In the genomic region with DNA sequence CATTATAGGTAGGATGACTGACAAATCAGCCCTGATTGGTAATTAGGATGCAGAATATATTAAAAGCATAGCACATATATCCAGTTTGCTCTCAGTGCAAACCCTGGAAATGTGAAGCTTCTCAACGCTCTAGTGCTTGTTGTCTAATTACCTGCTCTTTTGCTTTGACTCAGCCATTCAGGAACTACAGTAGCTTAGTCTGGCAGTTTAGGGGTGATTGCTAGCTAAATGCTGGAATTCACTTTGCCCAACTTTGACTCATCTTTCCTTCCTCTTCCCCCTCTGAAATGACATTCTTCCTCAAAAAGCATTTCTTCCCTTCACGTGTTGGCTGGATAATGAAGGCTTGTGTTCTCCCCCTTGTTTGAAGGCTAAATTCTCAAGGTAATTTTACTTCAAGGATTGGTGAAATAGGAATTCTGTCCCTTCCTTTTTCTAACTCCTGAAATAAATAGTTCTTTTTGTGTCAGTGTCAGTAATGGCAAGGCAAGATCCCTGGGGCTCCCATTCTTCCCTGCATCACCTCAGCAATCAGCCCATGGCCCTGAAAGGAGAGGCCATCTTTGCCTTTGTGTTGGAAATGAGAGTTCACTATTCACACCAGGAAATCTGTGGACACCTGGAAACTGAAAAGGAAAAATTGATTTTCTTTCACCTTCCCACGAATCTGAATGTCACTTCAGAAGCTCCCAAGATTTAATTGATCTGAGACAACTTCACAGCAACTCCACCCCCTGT, we compare ENCODE assay signal across 15 cellular contexts.
"Had no signal": no experiment of that assay in that cellular context is flagged by ENCODE, and none has a peak within 500 bp of the region (broad histone marks: within the 10 kb centered on the region; RNA-seq: fewer than 3 reads in every experiment).

No MANE protein-coding gene starts in this region.

- ATAC-seq: activated T-helper 17 cell treated with anti-CD3 and anti-CD28 coated beads, Interleukin-2, amount 50 U/mL, for 72 hours; left lobe of liver; natural killer cell; T-helper 17 cell had no signal

- H3K27me3 ChIP-seq: hepatocyte had no signal

- FAIRE-seq: TTC549 had no signal

- H2AFZ ChIP-seq: hepatocyte had no signal

- DNase-seq: activated CD4-positive, alpha-beta T cell treated with anti-CD3 and anti-CD28 coated beads, Interleukin-2, amount 50 U/mL, for 1 hour; activated naive CD4-positive, alpha-beta T cell treated with anti-CD3 and anti-CD28 coated beads for 36 hours; activated T-cell treated with anti-CD3 and anti-CD28 coated beads for 4 hours; caudate nucleus; cortex of kidney; effector memory CD4-positive, alpha-beta T cell; natural killer cell; stimulated activated CD4-positive, alpha-beta T cell treated with anti-CD3 and anti-CD28 coated beads, Interleukin-12 subunit alpha, Interleukin-12 subunit beta, amount 100 ng/mL, for 4 hours; stimulated activated naive CD4-positive, alpha-beta T cell; substantia nigra; T-helper 17 cell had no signal

- H3K4me3 ChIP-seq: hepatocyte had no signal
